8 cellular contexts compared by ENCODE assay signal in the genomic region with DNA sequence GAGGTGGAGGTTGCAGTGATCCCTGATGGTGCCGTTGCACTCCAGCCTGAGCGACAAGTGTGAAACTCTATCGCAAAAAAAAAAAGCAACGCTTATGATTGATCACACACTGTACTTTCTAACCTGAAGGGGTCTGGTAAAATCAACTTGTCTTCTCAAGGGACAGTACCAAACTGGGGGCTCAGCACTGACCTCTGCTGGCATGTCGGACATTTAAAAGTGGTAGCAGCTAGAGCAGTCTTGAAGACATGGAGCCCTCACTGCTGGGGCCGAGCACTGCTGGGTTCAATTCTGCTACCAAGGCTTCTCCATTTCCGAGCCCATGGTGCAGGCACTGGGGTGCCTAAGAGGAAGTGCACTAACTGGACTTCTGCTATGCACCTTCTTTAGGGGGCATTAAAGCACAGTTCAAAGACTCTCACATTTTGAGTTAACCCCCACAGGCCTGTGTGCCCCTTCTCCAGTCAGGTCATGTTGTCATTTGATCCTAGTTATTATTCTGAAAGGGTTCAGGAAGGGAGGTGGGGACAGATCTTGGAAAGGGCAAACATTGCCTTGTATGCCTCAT. TPM values are rescaled to one million over a fixed set of nuclear protein-coding genes. Genes with fewer than 3 reads are reported as not detected.
A peak's percentile ranks its signal among the peaks of the same experiment; 100 is the strongest.
DNase-seq lines count a peak whose midpoint lies in the region; ATAC-seq, FAIRE-seq and TF ChIP-seq lines count a peak whose summit lies in the region.

No MANE protein-coding gene starts in this region.

- intact Hi-C loops in CD4-positive, alpha-beta T cell (cut with DNase I, micrococcal nuclease) = loop anchor here (2.0 to 10.0 kb wide), 2 partner anchors 62 to 64 kb away; no protein-coding TSS in a partner anchor
- intact Hi-C loops in colonic mucosa (cut with DNase I) = no loop called here

- H3K36me3 Mint-ChIP-seq in CD4-positive, alpha-beta T cell (ENCODE audit: low read depth) = no peaks in the 10 kb centered on the region

- H4K20me1 ChIP-seq in OCI-LY1 (ENCODE audit: insufficient read depth, low read length) = no peaks in the 10 kb centered on the region

- H3K9ac ChIP-seq in OCI-LY1 (ENCODE audit: low read length) (no peak overlapping the region), colonic mucosa (ENCODE audit: low read depth in 2 of 2, low read length in 2 of 2) (no peak overlapping the region)

- H3K36me3 ChIP-seq in OCI-LY1 (ENCODE audit: insufficient read depth, low read length) (no peaks in the 10 kb centered on the region), colonic mucosa (no peaks in the 10 kb centered on the region), neutrophil (no peaks in the 10 kb centered on the region)

- H3F3A ChIP-seq in OCI-LY1 (ENCODE audit: insufficient read depth, low read length) = no peaks in the 10 kb centered on the region

- TF ChIP-seq CTCF in CD4-positive, alpha-beta T cell (IDR thresholded peaks at IDR 0.05) = no peak
- TF ChIP-seq CTCF in OCI-LY1 (IDR thresholded peaks at IDR 0.05; ENCODE audit: low read length) = peak; percentile 62
- TF ChIP-seq CTCF in colonic mucosa (IDR thresholded peaks at IDR 0.05) = peak; percentile 21
- TF ChIP-seq CTCF in neutrophil (IDR thresholded peaks at IDR 0.05) = peak; percentile 39

- CTCF ChIA-PET in CD4-positive, alpha-beta T cell (lab: Charles Lee) = interaction anchor here (0.9 kb wide), 1 partner anchor 193 kb away, joined by 3 read pairs; no protein-coding TSS in a partner anchor

- peak; percentile 57 for FAIRE-seq in GM19239 (lab: Jason Lieb, UNC)

- peak in 3 of 10 experiments; percentile 18 to 42 (median 36) for DNase-seq in CD4-positive, alpha-beta T cell
- DNase-seq in GM19239 (ENCODE audit: insufficient read length, low spot score) = peak; percentile 31
- DNase-seq in colonic mucosa = peak; percentile 43
- DNase-seq in epidermal melanocyte (ENCODE audit: insufficient read length, low spot score) = no peak
- DNase-seq in LoVo (ENCODE audit: low spot score) = no peak

- no peak overlapping the region for H3K4me3 ChIP-seq in OCI-LY1 (ENCODE audit: low read depth, low read length, poor library complexity, severe bottlenecking)
- H3K4me3 ChIP-seq in colonic mucosa = no peak overlapping the region
- H3K4me3 ChIP-seq in neutrophil (ENCODE audit: low read depth in 1 of 2, low read length in 1 of 2) = no peak overlapping the region

- no peaks in the 10 kb centered on the region for H3K9me3 Mint-ChIP-seq in CD4-positive, alpha-beta T cell

- H3K27me3 Mint-ChIP-seq in CD4-positive, alpha-beta T cell = no peaks in the 10 kb centered on the region

- no peak overlapping the region for H2AFZ ChIP-seq in OCI-LY1 (ENCODE audit: low read length)

- H3K4me2 ChIP-seq in OCI-LY1 (ENCODE audit: low read length) = no peak overlapping the region

- H3K27ac ChIP-seq in CD4-positive, alpha-beta T cell (ENCODE audit: low read depth, low read length) = no peak overlapping the region
- H3K27ac ChIP-seq in OCI-LY1 (ENCODE audit: low read depth, low read length, poor library complexity, severe bottlenecking) (no peak overlapping the region), colonic mucosa (no peak overlapping the region), neutrophil (peak overlapping the region; percentile 61)

- H3K4me1 Mint-ChIP-seq in CD4-positive, alpha-beta T cell (ENCODE audit: low read depth) = no peaks in the 10 kb centered on the region

- H3K9me2 ChIP-seq in OCI-LY1 (ENCODE audit: low read depth, low read length) = no peaks in the 10 kb centered on the region

- POLR2A ChIA-PET in CD4-positive, alpha-beta T cell (lab: Charles Lee) = no interaction called here

- no peak overlapping the region for H3K4me3 Mint-ChIP-seq in CD4-positive, alpha-beta T cell

- H3K27me3 ChIP-seq in CD4-positive, alpha-beta T cell (ENCODE audit: control insufficient read depth, insufficient read depth, low read length) = no peaks in the 10 kb centered on the region
- peaks cover 1% of the 10 kb centered on the region; the same call in 1 of the 2 replicates for H3K27me3 ChIP-seq in OCI-LY1 (ENCODE audit: insufficient read depth, low read length)
- H3K27me3 ChIP-seq in colonic mucosa = no peaks in the 10 kb centered on the region
- no peaks in the 10 kb centered on the region for H3K27me3 ChIP-seq in neutrophil

- no peaks in the 10 kb centered on the region for H3K79me2 ChIP-seq in OCI-LY1 (ENCODE audit: insufficient read depth, low read length)

- H3K9me3 ChIP-seq in CD4-positive, alpha-beta T cell (ENCODE audit: control insufficient read depth, low read length) = no peaks in the 10 kb centered on the region
- H3K9me3 ChIP-seq in OCI-LY1 (ENCODE audit: low read length) = no peaks in the 10 kb centered on the region
- no peaks in the 10 kb centered on the region for H3K9me3 ChIP-seq in colonic mucosa
- H3K9me3 ChIP-seq in neutrophil = no peaks in the 10 kb centered on the region

- no peak overlapping the region for H3K27ac Mint-ChIP-seq in CD4-positive, alpha-beta T cell

- H3K4me1 ChIP-seq in OCI-LY1 (ENCODE audit: insufficient read depth, low read length, severe bottlenecking) (no peaks in the 10 kb centered on the region), colonic mucosa (no peaks in the 10 kb centered on the region), neutrophil (ENCODE audit: control insufficient read depth in 1 of 2, insufficient read depth in 1 of 2, low read depth in 1 of 2, low read length in 1 of 2) (peaks cover 6 to 7% of the 10 kb centered on the region in 2 experiments)

- ATAC-seq in CD4-positive, alpha-beta T cell (ENCODE audit: poor library complexity) = peak; percentile 39
- ATAC-seq in GM18858 (IDR thresholded peaks at IDR 0.05; ENCODE audit: unreplicated experiment) = no peak

RNA-seq across cellular contexts. Expression of a gene that starts 26.4 kb away (rescaled TPM):
- 1 to 10 TPM; 1.9 to 3.4 TPM for total RNA-seq in CD4-positive, alpha-beta T cell
- total RNA-seq in colonic mucosa = 1 to 10 TPM in 1 of 2 donors, under 1 TPM in 1; 0.64 to 1.5 TPM

Comparison
In these comparisons a context has a peak if more than half of its experiments do, and no peak if none do; other contexts are left out.
1. DNase-seq: peak in GM19239 (single experiment) and colonic mucosa (single experiment); none in epidermal melanocyte (single experiment) and LoVo (single experiment).